ENCODE assay signal across 21 cellular contexts in genomic region chr3:49163609-49164008, GRCh38. TPM values are rescaled to one million over a fixed set of nuclear protein-coding genes. Genes with fewer than 3 reads are reported as not detected.
"Had no signal": no experiment of that assay in that cellular context is flagged by ENCODE, and none has a peak within 500 bp of the region (broad histone marks: within the 10 kb centered on the region; RNA-seq: fewer than 3 reads in every experiment).

No MANE protein-coding gene starts in this region.

- H3K9me3 Mint-ChIP-seq: activated CD4-positive, alpha-beta T cell treated with anti-CD3 and anti-CD28 coated beads, Interleukin-2, amount 10 ng/mL, durations not matched to agents 24 days and 14 days; activated naive CD4-positive, alpha-beta T cell treated with anti-CD3 and anti-CD28 coated beads, Interleukin-2, amount 50 U/mL, for 24 hours; naive thymus-derived CD8-positive, alpha-beta T cell had no signal

- H3K27me3 ChIP-seq: left lung, ovary, sigmoid colon, spleen, stomach had no signal

- H3K4me3 Mint-ChIP-seq: activated CD4-positive, alpha-beta T cell treated with anti-CD3 and anti-CD28 coated beads, Interleukin-2, amount 10 ng/mL, durations not matched to agents 24 days and 14 days had no signal

- H3K27me3 Mint-ChIP-seq: activated CD4-positive, alpha-beta T cell treated with anti-CD3 and anti-CD28 coated beads, Interleukin-2, amount 10 ng/mL, durations not matched to agents 24 days and 14 days; activated naive CD4-positive, alpha-beta T cell treated with anti-CD3 and anti-CD28 coated beads, Interleukin-2, amount 50 U/mL, for 24 hours; naive thymus-derived CD8-positive, alpha-beta T cell had no signal

- H3K36me3 ChIP-seq: ovary had no signal

- H3K27ac Mint-ChIP-seq: activated CD4-positive, alpha-beta T cell treated with anti-CD3 and anti-CD28 coated beads, Interleukin-2, amount 10 ng/mL, durations not matched to agents 24 days and 14 days had no signal

- H3K4me3 ChIP-seq: left lung, ovary, sigmoid colon, spleen, stomach, thoracic aorta had no signal

- ATAC-seq: left lung; naive thymus-derived CD8-positive, alpha-beta T cell; SK-N-SH treated with all-trans-retinoic acid at 6 μM for 48 hours had no signal

- H3K9me3 ChIP-seq: left lung, ovary, sigmoid colon, spleen, stomach, thoracic aorta had no signal

- DNase-seq: activated CD4-positive, alpha-beta T cell treated with anti-CD3 and anti-CD28 coated beads, Interleukin-2, amount 10 ng/mL, durations not matched to agents 24 days and 14 days; activated CD4-positive, CD25-positive, alpha-beta regulatory T cell; activated CD8-positive, alpha-beta memory T cell treated with anti-CD3 and anti-CD28 coated beads for 24 hours; activated effector memory CD4-positive, alpha-beta T cell treated with Interleukin-2 at 50 U/mL for 16 hours; aorta; cerebellar nuclear complex; effector CD8-positive, alpha-beta T cell; foreskin fibroblast; hypothalamus; kidney; mammary epithelial cell; naive thymus-derived CD8-positive, alpha-beta T cell; ovary; sigmoid colon; spleen; stomach had no signal

RNA-seq across cellular contexts. Expression of gene LAMB2, which starts 30.8 kb away (rescaled TPM):
- total RNA-seq: activated CD4-positive, alpha-beta T cell treated with anti-CD3 and anti-CD28 coated beads, Interleukin-2, amount 10 ng/mL, durations not matched to agents 24 days and 14 days; T-helper 2 cell treated with Interferon-gamma antibody and Interleukin-4, amounts not matched to agents 100 ng/mL and 5 ng/mL, for 36 hours had no signal
